ENCODE assay signal across 1 cellular context in genomic region chr1:181043025-181043880, GRCh38.
TF ChIP-seq lines count a peak whose summit lies in the region.

No MANE protein-coding gene starts in this region.

TF ChIP-seq in HEK293, 187 proteins besides CTCF, POLR2A, EP300 and RAD21 (continued from another document and continues in another):
- TF ChIP-seq ZNF692 (tag by site-specific recombination; IDR thresholded peaks at IDR 0.05) = 0 out of 2 replicates have a peak, but pooled peaks have one; percentile 26
- TF ChIP-seq ZNF423 (tag by site-specific recombination; IDR thresholded peaks at IDR 0.05) = no peak
- TF ChIP-seq ZBTB1 (tag by site-specific recombination; IDR thresholded peaks at IDR 0.05) = no peak
- TF ChIP-seq ZNF341 (tag by site-specific recombination; IDR thresholded peaks at IDR 0.05; ENCODE audit: low read depth) = no peak
- TF ChIP-seq ZNF280D (tag by site-specific recombination; IDR thresholded peaks at IDR 0.05) = no peak
- TF ChIP-seq TSHZ1 (tag by site-specific recombination; IDR thresholded peaks at IDR 0.05; ENCODE audit: borderline replicate concordance) = 0 out of 2 replicates have a peak, but pooled peaks have one; percentile 15
- TF ChIP-seq ZNF843 (tag by site-specific recombination; IDR thresholded peaks at IDR 0.05) = no peak
- TF ChIP-seq FEZF1 (tag by site-specific recombination; IDR thresholded peaks at IDR 0.05) = no peak
- no peak for TF ChIP-seq REPIN1 (tag by site-specific recombination; IDR thresholded peaks at IDR 0.05; ENCODE audit: low read depth)
- TF ChIP-seq ZNF366 (tag by site-specific recombination; conservative IDR thresholded peaks at IDR 0.05) = no peak
- no peak for TF ChIP-seq ZBTB11 (tag by site-specific recombination; conservative IDR thresholded peaks at IDR 0.05; ENCODE audit: low read depth)
- no peak for TF ChIP-seq ZNF664 (tag by site-specific recombination; IDR thresholded peaks at IDR 0.05)
- no peak for TF ChIP-seq ELK4 (IDR thresholded peaks at IDR 0.05; ENCODE audit: borderline replicate concordance, low read depth, low read length)
- TF ChIP-seq MEIS1 (CRISPR knock-in tag; IDR thresholded peaks at IDR 0.05; ENCODE audit: borderline replicate concordance) = no peak
- TF ChIP-seq ZNF112 (tag by site-specific recombination; IDR thresholded peaks at IDR 0.05) = no peak
- no peak for TF ChIP-seq ZNF677 (tag by site-specific recombination; IDR thresholded peaks at IDR 0.05)
- no peak for TF ChIP-seq ZNF148 (tag by site-specific recombination; IDR thresholded peaks at IDR 0.05; ENCODE audit: borderline replicate concordance)
- no peak for TF ChIP-seq HOXC10 (CRISPR knock-in tag; IDR thresholded peaks at IDR 0.05)
- TF ChIP-seq ZNF138 (tag by site-specific recombination; IDR thresholded peaks at IDR 0.05; ENCODE audit: borderline replicate concordance) = no peak
- TF ChIP-seq ZBTB6 (tag by site-specific recombination; IDR thresholded peaks at IDR 0.05) = no peak
- no peak for TF ChIP-seq ZBTB7A (tag by site-specific recombination; IDR thresholded peaks at IDR 0.05; ENCODE audit: low read depth)
- no peak for TF ChIP-seq ZFP37 (tag by site-specific recombination; IDR thresholded peaks at IDR 0.05)
- no peak for TF ChIP-seq ZNF169 (tag by site-specific recombination; IDR thresholded peaks at IDR 0.05)
- TF ChIP-seq ZNF335 (tag by site-specific recombination; conservative IDR thresholded peaks at IDR 0.05) = no peak; the same call in none of the 2 replicates
- no peak for TF ChIP-seq ZNF580 (tag by site-specific recombination; IDR thresholded peaks at IDR 0.05)
- no peak; the same call in 1 of the 2 replicates for TF ChIP-seq ZBTB21 (tag by site-specific recombination; IDR thresholded peaks at IDR 0.05)
- no peak for TF ChIP-seq ZBTB26 (tag by site-specific recombination; optimal IDR thresholded peaks at IDR 0.05)
- no peak for TF ChIP-seq ZNF654 (tag by site-specific recombination; IDR thresholded peaks at IDR 0.05; ENCODE audit: low read depth)
- no peak for TF ChIP-seq ZNF37A (tag by site-specific recombination; IDR thresholded peaks at IDR 0.05)
- no peak for TF ChIP-seq ZNF571 (tag by site-specific recombination; IDR thresholded peaks at IDR 0.05)
- no peak for TF ChIP-seq ZNF211 (tag by site-specific recombination; IDR thresholded peaks at IDR 0.05; ENCODE audit: low read depth)
- TF ChIP-seq ZIC2 (tag by site-specific recombination; IDR thresholded peaks at IDR 0.05) = peak; percentile 34; the same call in 1 of the 2 replicates
- no peak for TF ChIP-seq TCF7L2 (IDR thresholded peaks at IDR 0.05; ENCODE audit: borderline replicate concordance, low read depth, low read length)
- TF ChIP-seq BCL11B (tag by site-specific recombination; IDR thresholded peaks at IDR 0.05; ENCODE audit: low read depth) = no peak
- no peak for TF ChIP-seq PRDM10 (tag by site-specific recombination; IDR thresholded peaks at IDR 0.05)
